Comparison of ENCODE assay signal across 16 cellular contexts in genomic region chr18:7902399-7902839, GRCh38.
A peak's percentile ranks its signal among the peaks of the same experiment; 100 is the strongest.
DNase-seq lines count a peak whose midpoint lies in the region; ATAC-seq and TF ChIP-seq lines count a peak whose summit lies in the region.
"Had no signal": no experiment of that assay in that cellular context is flagged by ENCODE, and none has a peak within 500 bp of the region (broad histone marks: within the 10 kb centered on the region; RNA-seq: fewer than 3 reads in every experiment).

No MANE protein-coding gene starts in this region.

- no peak overlapping the region for H2AK5ac ChIP-seq in mesenchymal stem cell (ENCODE audit: low read length, severe bottlenecking)

- 43% methylated on average over 5 of the region's 5 CpGs for WGBS in esophagus muscularis mucosa
- WGBS in mesenchymal stem cell, result 38% methylated on average over 3 of the region's 5 CpGs

- H3K4ac ChIP-seq in mesenchymal stem cell (ENCODE audit: low read depth in 1 of 2, low read length in 2 of 2), result no peak overlapping the region

- no peak overlapping the region for H3K23ac ChIP-seq in mesenchymal stem cell (ENCODE audit: low read length in 2 of 2)

- H2BK120ac ChIP-seq in mesenchymal stem cell (ENCODE audit: low read depth, low read length), result no peak overlapping the region

- peaks cover 25 to 29% (median 28%) of the 10 kb centered on the region in 4 donors for H3K4me1 ChIP-seq in esophagus muscularis mucosa
- peaks cover 10% of the 10 kb centered on the region for H3K4me1 ChIP-seq in mesenchymal stem cell (ENCODE audit: control insufficient read depth, insufficient read depth, low read depth, low read length)

- H4K91ac ChIP-seq in mesenchymal stem cell (ENCODE audit: low read length), result no peak overlapping the region

- H2BK12ac ChIP-seq in mesenchymal stem cell (ENCODE audit: low read length in 2 of 2), result no peak overlapping the region

- TF ChIP-seq CTCF in esophagus muscularis mucosa (IDR thresholded peaks at IDR 0.05) (no peak), dorsolateral prefrontal cortex (IDR thresholded peaks at IDR 0.05 in 54 of 56, conservative IDR thresholded peaks at IDR 0.05 in 2 of 56; ENCODE audit: low read depth in 1 of 56, partially characterized antibody in 56 of 56) (no peak)

- peaks cover 27% of the 10 kb centered on the region for H3K79me1 ChIP-seq in mesenchymal stem cell (replicated peaks; ENCODE audit: low read length, poor library complexity, severe bottlenecking)

- H3K4me2 ChIP-seq in mesenchymal stem cell (ENCODE audit: low read length, poor library complexity, severe bottlenecking), result no peak overlapping the region

- H3K36me3 ChIP-seq in MG63 (no peaks in the 10 kb centered on the region), esophagus muscularis mucosa (no peaks in the 10 kb centered on the region), mesenchymal stem cell (ENCODE audit: control insufficient read depth in 1 of 2, insufficient read depth in 2 of 2, low read depth in 1 of 2, low read length in 2 of 2) (peaks cover 3 to 4% of the 10 kb centered on the region in 2 experiments)

- intact Hi-C loops in esophagus muscularis mucosa (cut with DNase I) (no loop called here), dorsolateral prefrontal cortex (cut with DNase I) (no loop called here)

- ATAC-seq in GM19452 (IDR thresholded peaks at IDR 0.05; ENCODE audit: unreplicated experiment) (no peak), HG03342 (IDR thresholded peaks at IDR 0.05; ENCODE audit: unreplicated experiment) (no peak)
- ATAC-seq: activated naive CD8-positive, alpha-beta T cell treated with anti-CD3 and anti-CD28 coated beads, Interleukin-2, amount 50 U/mL, for 24 hours had no signal

- H3K27me3 ChIP-seq in MG63 (no peaks in the 10 kb centered on the region), esophagus muscularis mucosa (no peaks in the 10 kb centered on the region), mesenchymal stem cell (ENCODE audit: control insufficient read depth in 1 of 2, insufficient read depth in 1 of 2, low read length in 2 of 2) (no peaks in the 10 kb centered on the region), dorsolateral prefrontal cortex (no peaks in the 10 kb centered on the region)
- H3K27me3 ChIP-seq: tibial artery had no signal

- peak overlapping the region; percentile 58 to 75 (median 68) for H3K27ac ChIP-seq in esophagus muscularis mucosa (replicated peaks in 1 of 4)
- no peak overlapping the region for H3K27ac ChIP-seq in mesenchymal stem cell (ENCODE audit: low read length, poor library complexity, severe bottlenecking)
- peak overlapping the region in 1 of 59 donors; percentile 50 for H3K27ac ChIP-seq in dorsolateral prefrontal cortex
- H3K27ac ChIP-seq: HL-60 had no signal

- H3K18ac ChIP-seq in mesenchymal stem cell (ENCODE audit: low read depth in 1 of 2, low read length in 2 of 2), result peak overlapping the region in 1 of 2 experiments; percentile 94

- no peak overlapping the region for H4K8ac ChIP-seq in mesenchymal stem cell (ENCODE audit: low read length)

- no peak overlapping the region for H2AFZ ChIP-seq in mesenchymal stem cell (ENCODE audit: low read depth, low read length)

- DNase-seq in MG63 (peak; percentile 63), esophagus muscularis mucosa (ENCODE audit: extremely low spot score) (no peak), mesenchymal stem cell (peak; percentile 96), stromal cell of bone marrow (ENCODE audit: low read depth) (peak; percentile 35), dorsolateral prefrontal cortex (no peak), cerebellar nuclear complex (lab: John Stamatoyannopoulos, UW) (no peak)
- DNase-seq: activated CD4-positive, CD25-positive, alpha-beta regulatory T cell treated with anti-CD3 and anti-CD28 coated beads, Interleukin-2, amount 50 U/mL, for 72 hours; activated naive CD8-positive, alpha-beta T cell treated with anti-CD3 and anti-CD28 coated beads, Interleukin-2, amount 50 U/mL, for 24 hours; activated T-cell treated with anti-CD3 and anti-CD28 coated beads for 4 hours; COR-L47; MM.1S; NCI-H2171 had no signal

- H2BK15ac ChIP-seq in mesenchymal stem cell (ENCODE audit: low read depth, poor library complexity, severe bottlenecking), result no peak overlapping the region

- H3K4me3 ChIP-seq in MG63 (no peak overlapping the region), esophagus muscularis mucosa (no peak overlapping the region), mesenchymal stem cell (ENCODE audit: insufficient read depth in 1 of 2, low read depth in 1 of 2, low read length in 2 of 2) (peak overlapping the region in 1 of 2 experiments; percentile 14), dorsolateral prefrontal cortex (no peak overlapping the region)
- H3K4me3 ChIP-seq: tibial artery had no signal

- H3K9me3 ChIP-seq in MG63 (no peaks in the 10 kb centered on the region), esophagus muscularis mucosa (no peaks in the 10 kb centered on the region), mesenchymal stem cell (ENCODE audit: control insufficient read depth, low read length) (no peaks in the 10 kb centered on the region)
- H3K9me3 ChIP-seq: tibial artery had no signal

- TF ChIP-seq POLR2A in esophagus muscularis mucosa (IDR thresholded peaks at IDR 0.05; ENCODE audit: low read depth), result no peak

- H3K9ac ChIP-seq in mesenchymal stem cell (ENCODE audit: low read length), result peak overlapping the region; percentile 39

- no peak for TF ChIP-seq EP300 in esophagus muscularis mucosa (IDR thresholded peaks at IDR 0.05)

- H2BK5ac ChIP-seq in mesenchymal stem cell (ENCODE audit: low read depth, low read length, poor library complexity, severe bottlenecking), result no peak overlapping the region

- H3K14ac ChIP-seq in mesenchymal stem cell (ENCODE audit: low read length in 2 of 2), result no peak overlapping the region

Comparison
In these comparisons a context has a peak if more than half of its experiments do, and no peak if none do; other contexts are left out.
1. DNase-seq: peak in MG63 (single experiment), mesenchymal stem cell (single experiment) and stromal cell of bone marrow (single experiment); none in esophagus muscularis mucosa (single experiment), dorsolateral prefrontal cortex (0 of 10) and cerebellar nuclear complex (0 of 2).